In genomic region chr9:114174876-114175771, GRCh38 we compare ENCODE assay signal across 10 cellular contexts. TPM values are rescaled to one million over a fixed set of nuclear protein-coding genes. Genes with fewer than 3 reads are reported as not detected.
A peak's percentile ranks its signal among the peaks of the same experiment; 100 is the strongest.
DNase-seq lines count a peak whose midpoint lies in the region; ATAC-seq and TF ChIP-seq lines count a peak whose summit lies in the region.
"Had no signal": no experiment of that assay in that cellular context is flagged by ENCODE, and none has a peak within 500 bp of the region (broad histone marks: within the 10 kb centered on the region; RNA-seq: fewer than 3 reads in every experiment).

No MANE protein-coding gene starts in this region.

- H3K4me3 ChIP-seq in IMR-90 (ENCODE audit: insufficient read depth, low read depth, low read length) (no peak overlapping the region), liver (ENCODE audit: low read depth in 1 of 3, low read length in 3 of 3) (no peak overlapping the region), stomach smooth muscle (ENCODE audit: low read length in 2 of 2) (no peak overlapping the region)
- H3K4me3 ChIP-seq: upper lobe of right lung had no signal

- POLR2A ChIA-PET in IMR-90 (lab: Charles Lee; ENCODE audit: unreplicated experiment) = no interaction called here

- peaks cover 38% of the 10 kb centered on the region for H3K4me1 ChIP-seq in IMR-90 (ENCODE audit: control insufficient read depth, insufficient read depth, low read length)
- peaks cover 26 to 77% (median 68%) of the 10 kb centered on the region in 4 donors for H3K4me1 ChIP-seq in liver (ENCODE audit: control insufficient read depth in 4 of 4, insufficient read depth in 4 of 4, low read length in 3 of 4)
- H3K4me1 ChIP-seq in stomach smooth muscle (ENCODE audit: control insufficient read depth, insufficient read depth, low read length) = peaks cover 68% of the 10 kb centered on the region

- H3K9me3 ChIP-seq in IMR-90 (ENCODE audit: control insufficient read depth, insufficient read depth, low read length) (no peaks in the 10 kb centered on the region), liver (ENCODE audit: control insufficient read depth in 4 of 4, low read length in 3 of 4) (no peaks in the 10 kb centered on the region), stomach smooth muscle (ENCODE audit: control insufficient read depth in 2 of 2, low read length in 2 of 2) (no peaks in the 10 kb centered on the region)
- H3K9me3 ChIP-seq: upper lobe of right lung had no signal

- H3K9ac ChIP-seq in IMR-90 (ENCODE audit: low read depth, low read length) (peak overlapping the region; percentile 43), liver (ENCODE audit: low read depth in 1 of 2, low read length in 2 of 2) (peak overlapping the region in 1 of 2 donors; percentile 57), stomach smooth muscle (ENCODE audit: low read length in 2 of 2) (peak overlapping the region; percentile 21 to 39)

- BruUV-seq in IMR-90 (replicated peaks; lab: Mats Ljungman, UMichigan) = no TSS peak

- peak overlapping the region; percentile 72 for H3K27ac ChIP-seq in IMR-90 (ENCODE audit: insufficient read depth, low read length)
- H3K27ac ChIP-seq in liver (ENCODE audit: low read depth in 1 of 2, low read length in 2 of 2) = peak overlapping the region; percentile 88 to 93
- peak overlapping the region; percentile 76 for H3K27ac ChIP-seq in stomach smooth muscle (ENCODE audit: low read length)
- H3K27ac ChIP-seq: upper lobe of right lung had no signal

- TF ChIP-seq RAD21 in IMR-90 (IDR thresholded peaks at IDR 0.05; ENCODE audit: low read length) (no peak), liver (IDR thresholded peaks at IDR 0.05) (peak; percentile 44 to 52)

- peak overlapping the region; percentile 95 for H2AK9ac ChIP-seq in IMR-90 (replicated peaks; ENCODE audit: low read depth, low read length, poor library complexity)

- H3K27ac Mint-ChIP-seq in activated naive CD8-positive, alpha-beta T cell treated with anti-CD3 and anti-CD28 coated beads, Interleukin-2, amount 50 U/mL, for 24 hours = no peak overlapping the region

- H4K8ac ChIP-seq in IMR-90 (ENCODE audit: low read depth in 2 of 2, low read length in 2 of 2) = peak overlapping the region; percentile 88 to 98

- peak overlapping the region; percentile 65 for H3K4ac ChIP-seq in IMR-90 (ENCODE audit: low read depth, low read length)

- TF ChIP-seq CTCF in IMR-90 (conservative IDR thresholded peaks at IDR 0.05; ENCODE audit: low read depth, low read length) (no peak), liver (IDR thresholded peaks at IDR 0.05; ENCODE audit: low read depth, low read length, missing input control) (no peak)

- peaks cover 32% of the 10 kb centered on the region for H3K9me1 ChIP-seq in IMR-90 (ENCODE audit: insufficient read depth, low read length)

- peak overlapping the region; percentile 92 for H2AK5ac ChIP-seq in IMR-90 (ENCODE audit: low read depth, low read length)

- H3K27me3 ChIP-seq in IMR-90 (ENCODE audit: control insufficient read depth, insufficient read depth, low read length) (no peaks in the 10 kb centered on the region), liver (ENCODE audit: control insufficient read depth in 4 of 4, insufficient read depth in 4 of 4, low read length in 3 of 4) (no peaks in the 10 kb centered on the region), stomach smooth muscle (ENCODE audit: control insufficient read depth in 1 of 2, insufficient read depth in 2 of 2, low read length in 2 of 2) (no peaks in the 10 kb centered on the region)
- H3K27me3 ChIP-seq: upper lobe of right lung had no signal

- no peaks in the 10 kb centered on the region for H3K9me3 Mint-ChIP-seq in activated naive CD8-positive, alpha-beta T cell treated with anti-CD3 and anti-CD28 coated beads, Interleukin-2, amount 50 U/mL, for 24 hours

- H4K20me1 ChIP-seq in IMR-90 (ENCODE audit: insufficient read depth, low read length) = 0 out of 2 replicates have a peak, but pooled peaks cover 4% of the 10 kb centered on the region

- H2BK15ac ChIP-seq in IMR-90 (ENCODE audit: low read depth, low read length) = peak overlapping the region; percentile 98

- H3K4me1 Mint-ChIP-seq in activated naive CD8-positive, alpha-beta T cell treated with anti-CD3 and anti-CD28 coated beads, Interleukin-2, amount 50 U/mL, for 24 hours = no peaks in the 10 kb centered on the region

- H2BK20ac ChIP-seq in IMR-90 (ENCODE audit: low read depth, low read length) = peak overlapping the region; percentile 90

- H3K36me3 Mint-ChIP-seq in activated naive CD8-positive, alpha-beta T cell treated with anti-CD3 and anti-CD28 coated beads, Interleukin-2, amount 50 U/mL, for 24 hours (ENCODE audit: low read depth) = no peaks in the 10 kb centered on the region

- H4K91ac ChIP-seq in IMR-90 (ENCODE audit: insufficient read depth, low read depth, low read length) = peak overlapping the region; percentile 91

- ATAC-seq in IMR-90 (ENCODE audit: low read depth) (peak; percentile 81), GM18519 (IDR thresholded peaks at IDR 0.05; ENCODE audit: low FRiP score, unreplicated experiment) (no peak), GM18502 (IDR thresholded peaks at IDR 0.05; ENCODE audit: poor library complexity, unreplicated experiment) (no peak), HG02938 (IDR thresholded peaks at IDR 0.05; ENCODE audit: unreplicated experiment) (no peak)
- ATAC-seq in activated naive CD8-positive, alpha-beta T cell treated with anti-CD3 and anti-CD28 coated beads, Interleukin-2, amount 50 U/mL, for 24 hours = no peak
- ATAC-seq: upper lobe of right lung had no signal

- intact Hi-C loops in IMR-90 (cut with micrococcal nuclease) = loop anchor here (1.0 kb wide), 1 partner anchor 12 kb away; no protein-coding TSS in a partner anchor

- no peaks in the 10 kb centered on the region for H3K27me3 Mint-ChIP-seq in activated naive CD8-positive, alpha-beta T cell treated with anti-CD3 and anti-CD28 coated beads, Interleukin-2, amount 50 U/mL, for 24 hours

- in situ Hi-C loops in IMR-90 (cut with MboI; ENCODE audit: low sequenced_read_pairs) = no loop called here

- peak overlapping the region; percentile 43; the same call in 1 of the 2 replicates for H3K56ac ChIP-seq in IMR-90 (ENCODE audit: extremely low read depth, insufficient read depth, low read length)

- peak overlapping the region; percentile 44 for H3K18ac ChIP-seq in IMR-90 (ENCODE audit: low read depth, low read length)

- CTCF ChIA-PET in IMR-90 (lab: Yijun Ruan, JAX) = interaction anchor here (1.0 to 2.2 kb wide), 2 partner anchors 20 to 67 kb away, joined by 3 to 7 read pairs; partner anchors contain the start of gene COL27A1

- H3K79me1 ChIP-seq in IMR-90 (ENCODE audit: low read depth in 1 of 2, low read length in 2 of 2) = peaks cover 10 to 71% of the 10 kb centered on the region in 2 experiments

- peak overlapping the region; percentile 86 for H2BK5ac ChIP-seq in IMR-90 (ENCODE audit: low read depth, low read length, poor library complexity, severe bottlenecking)

- peak overlapping the region; percentile 87 for H2AFZ ChIP-seq in IMR-90 (replicated peaks; ENCODE audit: low read length, poor library complexity)

- dilution Hi-C loops in IMR-90 (cut with HindIII; ENCODE audit: low sequenced_read_pairs, unreplicated experiment) = no loop called here

- H3K23ac ChIP-seq in IMR-90 (ENCODE audit: low read depth, low read length) = peak overlapping the region; percentile 83

- 61% methylated on average over 8 of the region's 26 CpGs; no CpG with 5 or more reads in 1 of the 2 experiments for WGBS in IMR-90 (ENCODE audit: extremely low coverage in 2 of 2, insufficient read length in 1 of 2), 2 experiments
- WGBS in liver = 38% methylated on average over 26 of the region's 26 CpGs

- peak; percentile 50; the same call in 1 of the 2 replicates for TF ChIP-seq POLR2A in IMR-90 (IDR thresholded peaks at IDR 0.05; ENCODE audit: low read depth, low read length)

- 0 out of 2 replicates have a peak overlapping the region, but pooled peaks have one; percentile 12 for H3K4me2 ChIP-seq in IMR-90 (ENCODE audit: low read depth, low read length)

- H2BK120ac ChIP-seq in IMR-90 (ENCODE audit: low read depth, low read length) = peak overlapping the region; percentile 93

- H3K4me3 Mint-ChIP-seq in activated naive CD8-positive, alpha-beta T cell treated with anti-CD3 and anti-CD28 coated beads, Interleukin-2, amount 50 U/mL, for 24 hours = no peak overlapping the region

- H3K36me3 ChIP-seq in IMR-90 (ENCODE audit: control insufficient read depth, insufficient read depth, low read length) = peaks cover 2% of the 10 kb centered on the region
- H3K36me3 ChIP-seq in liver (ENCODE audit: control insufficient read depth in 4 of 4, insufficient read depth in 3 of 4, low read depth in 1 of 4, low read length in 3 of 4) = peaks cover 0 to 2% (median 0%) of the 10 kb centered on the region in 4 donors
- no peaks in the 10 kb centered on the region for H3K36me3 ChIP-seq in stomach smooth muscle (ENCODE audit: control insufficient read depth in 2 of 2, insufficient read depth in 2 of 2, low read length in 2 of 2)
- H3K36me3 ChIP-seq: upper lobe of right lung had no signal

- peak overlapping the region; percentile 78 for H4K5ac ChIP-seq in IMR-90 (ENCODE audit: low read depth, low read length)

- peak overlapping the region; percentile 90 for H3K14ac ChIP-seq in IMR-90 (replicated peaks; ENCODE audit: low read depth, low read length)

- peak; percentile 88 for DNase-seq in IMR-90
- peak; percentile 53 for DNase-seq in dermis blood vessel endothelial cell
- DNase-seq in activated naive CD8-positive, alpha-beta T cell treated with anti-CD3 and anti-CD28 coated beads, Interleukin-2, amount 50 U/mL, for 24 hours = no peak
- DNase-seq: DND-41, upper lobe of right lung had no signal

TF ChIP-seq in IMR-90, 13 proteins besides CTCF, POLR2A, EP300 and RAD21 (continues in another document):
- TF ChIP-seq MAZ (IDR thresholded peaks at IDR 0.05; ENCODE audit: borderline replicate concordance, low read depth, low read length) (peak; percentile 83; the same call in 1 of the 2 replicates), RFX5 (IDR thresholded peaks at IDR 0.05; ENCODE audit: low read depth, low read length) (no peak), RCOR1 (IDR thresholded peaks at IDR 0.05; ENCODE audit: insufficient replicate concordance, low read length) (peak; percentile 1), MAFK (IDR thresholded peaks at IDR 0.05; ENCODE audit: low read depth, low read length) (no peak)

TF ChIP-seq in liver, 16 proteins besides CTCF, POLR2A, EP300 and RAD21 (continues in another document):
- peak; percentile 80 for TF ChIP-seq HNF4G (IDR thresholded peaks at IDR 0.05)
- peak; percentile 69 for TF ChIP-seq FOXA1 (IDR thresholded peaks at IDR 0.05)
- peak; percentile 80 for TF ChIP-seq MAX (IDR thresholded peaks at IDR 0.05)

RNA-seq across cellular contexts. Expression of gene COL27A1, which starts 19.8 kb away (rescaled TPM):
- total RNA-seq in IMR-90 (2012; rRNA removed) = 2.2 and 3.2 TPM in 2 replicates
- 18.3 and 23.2 TPM in 2 replicates for polyA plus RNA-seq in IMR-90 (2012; rRNA removed)
- 6.8 and 9.7 TPM in 2 replicates for polyA plus RNA-seq in IMR-90 (2012; cell fraction: cytosol; rRNA removed)
- 118 and 194 TPM in 2 replicates for polyA plus RNA-seq in IMR-90 (2012; cell fraction: nucleus; rRNA removed; ENCODE audit: low replicate concordance)
- 3.3 and 6.0 TPM in 2 replicates for total RNA-seq in dermis blood vessel endothelial cell
- 10 to 100 TPM; 13.3 to 20.4 TPM for total RNA-seq in liver
- polyA plus RNA-seq in liver = 10 to 100 TPM in 1 of 2 donors, 1 to 10 TPM in 1; 7.0 to 10.7 TPM
